Comparison of ENCODE assay signal across 10 cellular contexts in genomic region chr10:127919418-127920191, GRCh38. TPM values are rescaled to one million over a fixed set of nuclear protein-coding genes. Genes with fewer than 3 reads are reported as not detected.
DNase-seq lines count a peak whose midpoint lies in the region; ATAC-seq and TF ChIP-seq lines count a peak whose summit lies in the region.
"Had no signal": no experiment of that assay in that cellular context is flagged by ENCODE, and none has a peak within 500 bp of the region (broad histone marks: within the 10 kb centered on the region; RNA-seq: fewer than 3 reads in every experiment).

No MANE protein-coding gene starts in this region.

- TF ChIP-seq CTCF in CD8-positive, alpha-beta T cell (IDR thresholded peaks at IDR 0.05): no peak

- DNase-seq in GM04503 (ENCODE audit: low read depth) (peak; percentile 86), NAMALWA (ENCODE audit: low spot score) (peak; percentile 28), posterior cingulate gyrus (peak in 8 of 10 donors; percentile 39 to 93 (median 56)), NCI-H510A (lab: John Stamatoyannopoulos, UW) (no peak)
- no peak for DNase-seq in CD8-positive, alpha-beta T cell
- DNase-seq in stimulated activated CD4-positive, alpha-beta T cell treated with anti-CD3 and anti-CD28 coated beads, Interleukin-2, amount 100 ng/mL, for 24 hours: no peak
- DNase-seq: stimulated activated CD4-positive, alpha-beta T cell treated with anti-CD3 and anti-CD28 coated beads, Interleukin-4, amount 100 ng/mL, for 4 hours had no signal

- no peaks in the 10 kb centered on the region for H3K27me3 Mint-ChIP-seq in CD8-positive, alpha-beta T cell (ENCODE audit: low read depth)

- H3K36me3 Mint-ChIP-seq in CD8-positive, alpha-beta T cell: no peaks in the 10 kb centered on the region

- H3K9me3 ChIP-seq in esophagus (ENCODE audit: control insufficient read depth in 2 of 2, insufficient read depth in 1 of 2, low read depth in 1 of 2, low read length in 1 of 2): no peaks in the 10 kb centered on the region
- H3K9me3 ChIP-seq in CD8-positive, alpha-beta T cell (ENCODE audit: low read length): no peaks in the 10 kb centered on the region
- H3K9me3 ChIP-seq: adrenal gland had no signal

- no peak overlapping the region for H3K4me3 Mint-ChIP-seq in CD8-positive, alpha-beta T cell

- H3K27ac ChIP-seq in esophagus (ENCODE audit: low read depth in 2 of 2, low read length in 1 of 2): peak overlapping the region; percentile 30 to 57
- no peak overlapping the region for H3K27ac ChIP-seq in CD8-positive, alpha-beta T cell (ENCODE audit: low read depth, low read length)

- H3K4me1 Mint-ChIP-seq in CD8-positive, alpha-beta T cell (ENCODE audit: low read depth): peaks cover 8% of the 10 kb centered on the region

- no peak for ATAC-seq in CD8-positive, alpha-beta T cell
- ATAC-seq in GM21576 (IDR thresholded peaks at IDR 0.05; ENCODE audit: unreplicated experiment): no peak

- POLR2A ChIA-PET in CD8-positive, alpha-beta T cell (lab: Charles Lee): no interaction called here

- H3K27ac Mint-ChIP-seq in CD8-positive, alpha-beta T cell: no peak overlapping the region

- no peaks in the 10 kb centered on the region for H3K9me3 Mint-ChIP-seq in CD8-positive, alpha-beta T cell

- H3K4me3 ChIP-seq in esophagus (ENCODE audit: low read depth in 1 of 2, low read length in 2 of 2): no peak overlapping the region
- no peak overlapping the region for H3K4me3 ChIP-seq in CD8-positive, alpha-beta T cell (ENCODE audit: low read depth, low read length)
- H3K4me3 ChIP-seq: adrenal gland had no signal

- H3K36me3 ChIP-seq in esophagus (ENCODE audit: control insufficient read depth in 2 of 2, insufficient read depth in 2 of 2, low read length in 1 of 2): no peaks in the 10 kb centered on the region
- H3K36me3 ChIP-seq in CD8-positive, alpha-beta T cell (ENCODE audit: insufficient read depth, low read length): no peaks in the 10 kb centered on the region
- H3K36me3 ChIP-seq: adrenal gland had no signal

- WGBS in esophagus, 2 donors: 40 to 49% methylated on average over 11 of the region's 11 CpGs

- H3K27me3 ChIP-seq in esophagus (ENCODE audit: control insufficient read depth in 1 of 2, insufficient read depth in 2 of 2, low read length in 2 of 2): no peaks in the 10 kb centered on the region
- no peaks in the 10 kb centered on the region for H3K27me3 ChIP-seq in CD8-positive, alpha-beta T cell (ENCODE audit: insufficient read depth, low read length)
- H3K27me3 ChIP-seq: adrenal gland had no signal

- CTCF ChIA-PET in CD8-positive, alpha-beta T cell (lab: Charles Lee): no interaction called here

- intact Hi-C loops in posterior cingulate gyrus (cut with DNase I): loop anchor here (5.0 kb wide), 1 partner anchor 58 kb away; no protein-coding TSS in a partner anchor
- intact Hi-C loops in CD8-positive, alpha-beta T cell (cut with DNase I, micrococcal nuclease): no loop called here

- H3K4me1 ChIP-seq in esophagus (ENCODE audit: control insufficient read depth in 2 of 2, insufficient read depth in 2 of 2, low read length in 1 of 2): peaks cover 3 to 7% of the 10 kb centered on the region in 2 donors
- H3K4me1 ChIP-seq in CD8-positive, alpha-beta T cell (ENCODE audit: insufficient read depth, low read length): no peaks in the 10 kb centered on the region

RNA-seq across cellular contexts. Expression of gene PTPRE, which starts 12.7 kb away (rescaled TPM):
- 1 to 10 TPM; 3.8 to 5.5 TPM for polyA plus RNA-seq in esophagus
- 10 to 100 TPM; 72.0 to 80.4 TPM for total RNA-seq in CD8-positive, alpha-beta T cell

RNA-seq across cellular contexts. Expression of gene CLRN3, which starts 26.9 kb away (rescaled TPM):
- polyA plus RNA-seq in esophagus: not detected
- total RNA-seq in CD8-positive, alpha-beta T cell: not detected
- polyA plus RNA-seq: adrenal gland had no signal

Comparison
In these comparisons a context has a peak if more than half of its experiments do, and no peak if none do; other contexts are left out.
1. DNase-seq: peak in GM04503 (single experiment), NAMALWA (single experiment) and posterior cingulate gyrus (8 of 10); none in CD8-positive, alpha-beta T cell (0 of 7), stimulated activated CD4-positive, alpha-beta T cell treated with anti-CD3 and anti-CD28 coated beads, Interleukin-2, amount 100 ng/mL, for 24 hours (0 of 2) and NCI-H510A (single experiment).